In genomic region chr2:134623046-134623445, GRCh38 we compare ENCODE assay signal across 25 cellular contexts.
"Had no signal": no experiment of that assay in that cellular context is flagged by ENCODE, and none has a peak within 500 bp of the region (broad histone marks: within the 10 kb centered on the region; RNA-seq: fewer than 3 reads in every experiment).

No MANE protein-coding gene starts in this region.

- H3K4me1 Mint-ChIP-seq: activated naive CD4-positive, alpha-beta T cell treated with anti-CD3 and anti-CD28 coated beads, Interleukin-2, amount 50 U/mL, for 24 hours; mesothelial cell of epicardium; neural progenitor cell had no signal

- H3K4me3 Mint-ChIP-seq: activated CD4-positive, alpha-beta memory T cell treated with anti-CD3 and anti-CD28 coated beads, Interleukin-2, amount 10 ng/mL, durations not matched to agents 7 days and 5 days; activated CD4-positive, alpha-beta T cell treated with anti-CD3 and anti-CD28 coated beads, Interleukin-2, amount 10 ng/mL, durations not matched to agents 7 days and 5 days; activated naive CD4-positive, alpha-beta T cell treated with anti-CD3 and anti-CD28 coated beads, Interleukin-2, amount 50 U/mL, for 24 hours; dendritic cell treated with granulocyte-macrophage colony-stimulating factor and Interleukin-4, amounts not matched to agents 40 ng/mL and 50 ng/mL, for 4 days; immature natural killer cell; mesothelial cell of epicardium; naive thymus-derived CD4-positive, alpha-beta T cell; neural progenitor cell; T-helper 1 cell treated with Interleukin-12 subunit alpha and Interleukin-12 subunit beta and Interleukin-4 antibody, amounts not matched to agents 30 μg/mL and 1 μg/mL, for 36 hours had no signal

- H3K27me3 Mint-ChIP-seq: dendritic cell treated with granulocyte-macrophage colony-stimulating factor and Interleukin-4, amounts not matched to agents 40 ng/mL and 50 ng/mL, for 4 days had no signal

- H3K36me3 Mint-ChIP-seq: activated naive CD4-positive, alpha-beta T cell treated with anti-CD3 and anti-CD28 coated beads, Interleukin-2, amount 50 U/mL, for 24 hours; mesothelial cell of epicardium; neural progenitor cell had no signal

- H3K27ac Mint-ChIP-seq: activated CD4-positive, alpha-beta T cell treated with anti-CD3 and anti-CD28 coated beads, Interleukin-2, amount 10 ng/mL, durations not matched to agents 7 days and 5 days; activated naive CD4-positive, alpha-beta T cell treated with anti-CD3 and anti-CD28 coated beads, Interleukin-2, amount 50 U/mL, for 24 hours; activated T-helper 2 cell treated with anti-CD3 and anti-CD28 coated beads, Interferon-gamma antibody, Interleukin-2, Interleukin-4, amounts not matched to agents 10 μg/mL and 5 μg/mL and 100 μg/mL, durations not matched to agents 14 hours and 24 hours and 36 hours; dendritic cell treated with granulocyte-macrophage colony-stimulating factor and Interleukin-4, amounts not matched to agents 40 ng/mL and 50 ng/mL, for 4 days; immature natural killer cell; mesothelial cell of epicardium; naive thymus-derived CD4-positive, alpha-beta T cell; neural progenitor cell; T-helper 1 cell treated with Interleukin-12 subunit alpha and Interleukin-12 subunit beta and Interleukin-4 antibody, amounts not matched to agents 30 μg/mL and 1 μg/mL, for 36 hours had no signal

- ATAC-seq: foreskin keratinocyte; heart left ventricle; left colon; naive thymus-derived CD4-positive, alpha-beta T cell; psoas muscle had no signal

- DNase-seq: activated CD4-positive, alpha-beta T cell treated with anti-CD3 and anti-CD28 coated beads for 1 hour; activated CD4-positive, alpha-beta T cell treated with anti-CD3 and anti-CD28 coated beads, Interleukin-2, amount 10 ng/mL, durations not matched to agents 7 days and 5 days; central memory CD4-positive, alpha-beta T cell; foreskin keratinocyte; heart left ventricle; hypothalamus; immature natural killer cell; kidney; left colon; mammary epithelial cell; naive thymus-derived CD4-positive, alpha-beta T cell; occipital lobe; psoas muscle; sigmoid colon; small intestine; stimulated activated CD4-positive, alpha-beta T cell treated with anti-CD3 and anti-CD28 coated beads, Interleukin-4, amount 100 ng/mL, for 4 hours; stimulated activated naive CD4-positive, alpha-beta T cell; T-helper 9 cell had no signal
